In the genomic region with DNA sequence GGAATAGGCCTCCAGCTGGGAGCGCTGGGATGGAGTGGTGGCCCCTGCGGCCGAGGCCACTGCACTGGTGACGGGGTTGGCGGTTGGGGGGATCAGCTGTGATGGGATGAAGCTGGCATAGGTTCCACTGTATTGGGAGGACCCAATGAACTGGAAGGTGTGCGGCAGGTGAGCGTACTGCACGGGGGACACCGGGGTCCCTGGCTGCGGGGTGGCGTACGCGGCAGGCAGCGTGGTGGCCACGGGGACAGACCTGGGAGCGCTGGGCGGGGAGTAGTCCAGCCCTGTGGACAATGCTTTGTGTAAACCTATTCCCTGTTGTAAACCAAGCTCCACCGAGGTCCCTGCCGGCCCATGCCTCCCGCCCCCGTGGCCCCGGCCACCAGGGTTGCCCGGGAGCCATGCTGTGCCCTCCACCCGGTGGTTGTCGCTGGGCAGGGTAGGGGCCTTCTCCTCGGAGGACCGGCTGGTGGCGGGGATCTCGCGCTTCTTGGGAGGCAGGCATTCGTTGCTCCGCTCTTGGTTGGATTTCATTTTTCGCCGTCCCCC, we compare ENCODE assay signal across 27 cellular contexts.
"Had no signal": no experiment of that assay in that cellular context is flagged by ENCODE, and none has a peak within 500 bp of the region (broad histone marks: within the 10 kb centered on the region; RNA-seq: fewer than 3 reads in every experiment).

No MANE protein-coding gene starts in this region.

- H3K4me3 Mint-ChIP-seq: activated CD4-positive, alpha-beta T cell treated with anti-CD3 and anti-CD28 coated beads, Interleukin-2, amount 10 ng/mL, durations not matched to agents 24 days and 14 days; activated naive CD4-positive, alpha-beta T cell treated with anti-CD3 and anti-CD28 coated beads, Interleukin-2, amount 10 ng/mL, durations not matched to agents 7 days and 5 days; activated T-cell treated with anti-CD3 and anti-CD28 coated beads, Interleukin-2, amount 50 U/mL, for 72 hours; nephron; stimulated activated naive B cell treated with anti-CD40 and anti-IgM and Interleukin-4, amounts not matched to agents 10 μg/mL and 1 μg/mL and 100 μg/mL, for 72 hours had no signal

- H3K27ac ChIP-seq: epithelial cell of prostate, hepatocyte, pancreas, prostate gland, sigmoid colon, stomach, thyroid gland, upper lobe of left lung, vagina, WERI-Rb-1 had no signal

- H3K4me1 ChIP-seq: prostate gland had no signal

- H3K9me3 ChIP-seq: pancreas, prostate gland, sigmoid colon, stomach, thyroid gland, upper lobe of left lung, vagina had no signal

- H3K27me3 Mint-ChIP-seq: activated CD4-positive, alpha-beta T cell treated with anti-CD3 and anti-CD28 coated beads, Interleukin-2, amount 10 ng/mL, durations not matched to agents 24 days and 14 days; activated naive CD4-positive, alpha-beta T cell treated with anti-CD3 and anti-CD28 coated beads, Interleukin-2, amount 10 ng/mL, durations not matched to agents 7 days and 5 days; stimulated activated naive B cell treated with anti-CD40 and anti-IgM and Interleukin-4, amounts not matched to agents 10 μg/mL and 1 μg/mL and 100 μg/mL, for 72 hours had no signal

- H3K36me3 ChIP-seq: WERI-Rb-1 had no signal

- H3K27ac Mint-ChIP-seq: activated CD4-positive, alpha-beta T cell treated with anti-CD3 and anti-CD28 coated beads, Interleukin-2, amount 10 ng/mL, durations not matched to agents 24 days and 14 days; activated naive CD4-positive, alpha-beta T cell treated with anti-CD3 and anti-CD28 coated beads, Interleukin-2, amount 10 ng/mL, durations not matched to agents 7 days and 5 days; activated T-cell treated with anti-CD3 and anti-CD28 coated beads, Interleukin-2, amount 50 U/mL, for 72 hours; nephron; stimulated activated naive B cell treated with anti-CD40 and anti-IgM and Interleukin-4, amounts not matched to agents 10 μg/mL and 1 μg/mL and 100 μg/mL, for 72 hours had no signal

- ATAC-seq: activated T-cell treated with anti-CD3 and anti-CD28 coated beads, Interleukin-2, amount 50 U/mL, for 72 hours; left colon; pancreas; stimulated activated naive B cell treated with anti-CD40 and anti-IgM and Interleukin-4, amounts not matched to agents 10 μg/mL and 1 μg/mL and 100 μg/mL, for 72 hours had no signal

- H3K4me3 ChIP-seq: hepatocyte, pancreas, prostate gland, sigmoid colon, stomach, thyroid gland, upper lobe of left lung, vagina had no signal

- H3K9me3 Mint-ChIP-seq: activated CD4-positive, alpha-beta T cell treated with anti-CD3 and anti-CD28 coated beads, Interleukin-2, amount 10 ng/mL, durations not matched to agents 24 days and 14 days; activated T-cell treated with anti-CD3 and anti-CD28 coated beads, Interleukin-2, amount 50 U/mL, for 72 hours; nephron had no signal

- DNase-seq: activated CD4-positive, alpha-beta T cell treated with anti-CD3 and anti-CD28 coated beads, Interleukin-2, amount 10 ng/mL, durations not matched to agents 24 days and 14 days; activated CD4-positive, CD25-positive, alpha-beta regulatory T cell treated with anti-CD3 and anti-CD28 coated beads, Interleukin-2, amount 50 U/mL, for 72 hours; activated naive CD4-positive, alpha-beta T cell treated with anti-CD3 and anti-CD28 coated beads, Interleukin-2, amount 10 ng/mL, durations not matched to agents 7 days and 5 days; activated T-cell treated with anti-CD3 and anti-CD28 coated beads for 4 hours; activated T-cell treated with anti-CD3 and anti-CD28 coated beads, Interleukin-2, amount 50 U/mL, for 72 hours; amygdala; dermis blood vessel endothelial cell; effector CD4-positive, alpha-beta T cell; kidney; left colon; mammary epithelial cell; retina; sigmoid colon; small intestine; stimulated activated CD4-positive, alpha-beta T cell treated with anti-CD3 and anti-CD28 coated beads, Interleukin-4, amount 100 ng/mL, for 24 hours; stimulated activated naive B cell treated with anti-CD40 and anti-IgM and Interleukin-4, amounts not matched to agents 10 μg/mL and 1 μg/mL and 100 μg/mL, for 72 hours; stomach; T-helper 9 cell; thyroid gland; WERI-Rb-1 had no signal

- H3K27me3 ChIP-seq: hepatocyte, pancreas, sigmoid colon, stomach, thyroid gland, upper lobe of left lung, vagina had no signal
